Comparison of ENCODE assay signal across 9 cellular contexts in genomic region chr2:237895544-237896506, GRCh38.
DNase-seq lines count a peak whose midpoint lies in the region; ATAC-seq and TF ChIP-seq lines count a peak whose summit lies in the region.
"Had no signal": no experiment of that assay in that cellular context is flagged by ENCODE, and none has a peak within 500 bp of the region (broad histone marks: within the 10 kb centered on the region; RNA-seq: fewer than 3 reads in every experiment).

No MANE protein-coding gene starts in this region.

- ATAC-seq in HG02981 (IDR thresholded peaks at IDR 0.05; ENCODE audit: unreplicated experiment): no peak
- no peak for ATAC-seq in GM18909 (IDR thresholded peaks at IDR 0.05; ENCODE audit: poor library complexity, unreplicated experiment)

- DNase-seq in NCI-H146 (lab: John Stamatoyannopoulos, UW) (peak; percentile 72), middle frontal gyrus (ENCODE audit: extremely low spot score, low spot score) (peak; percentile 9), germinal center (ENCODE audit: low spot score) (no peak), OCI-M1 (lab: John Stamatoyannopoulos, UW) (no peak)

- H3K27ac ChIP-seq in 22Rv1 (peak overlapping the region; percentile 70), cingulate gyrus (ENCODE audit: low read depth, low read length) (peak overlapping the region; percentile 83)
- H3K27ac ChIP-seq: SJSA1 had no signal

- no peak for TF ChIP-seq CTCF in 22Rv1 (IDR thresholded peaks at IDR 0.05)

Comparison
In these comparisons a context has a peak if more than half of its experiments do, and no peak if none do; other contexts are left out.
1. DNase-seq: peak in NCI-H146 (single experiment) and middle frontal gyrus (single experiment); none in germinal center (single experiment) and OCI-M1 (single experiment).